Comparison of ENCODE assay signal across 9 cellular contexts in genomic region chr5:81164936-81165335, GRCh38.
DNase-seq lines count a peak whose midpoint lies in the region; TF ChIP-seq lines count a peak whose summit lies in the region.
"Had no signal": no experiment of that assay in that cellular context is flagged by ENCODE, and none has a peak within 500 bp of the region (broad histone marks: within the 10 kb centered on the region; RNA-seq: fewer than 3 reads in every experiment).

No MANE protein-coding gene starts in this region.

- H3K4me3 ChIP-seq in coronary artery (no peak overlapping the region), osteoblast (ENCODE audit: insufficient read depth, low read length) (no peak overlapping the region)
- H3K4me3 ChIP-seq: uterus had no signal

- H3K4me1 ChIP-seq in osteoblast (ENCODE audit: insufficient read depth, low read length) = no peaks in the 10 kb centered on the region
- H3K4me1 ChIP-seq: uterus had no signal

- H3K9me3 ChIP-seq in osteoblast (ENCODE audit: low read depth, low read length) = no peaks in the 10 kb centered on the region
- H3K9me3 ChIP-seq: uterus had no signal

- H3K27me3 ChIP-seq in osteoblast (ENCODE audit: insufficient read depth, low read length) = peaks cover 3% of the 10 kb centered on the region
- H3K27me3 ChIP-seq: uterus had no signal

- H3K4me2 ChIP-seq in osteoblast (ENCODE audit: insufficient read depth, low read length) = no peak overlapping the region

- peak overlapping the region; percentile 53 for H2AFZ ChIP-seq in osteoblast (ENCODE audit: low read length)

- H3K36me3 ChIP-seq in osteoblast (ENCODE audit: insufficient read depth, low read length) = no peaks in the 10 kb centered on the region
- H3K36me3 ChIP-seq: uterus had no signal

- H3K79me2 ChIP-seq in osteoblast (ENCODE audit: insufficient read depth, low read length) = no peaks in the 10 kb centered on the region

- peak; percentile 19 for DNase-seq in EL
- peak; percentile 19 for DNase-seq in RPMI7951 (ENCODE audit: low read depth)
- DNase-seq in coronary artery (ENCODE audit: low spot score) = peak; percentile 62
- peak; percentile 53 for DNase-seq in osteoblast (ENCODE audit: insufficient read length, low spot score, missing footprints)
- no peak for DNase-seq in SKM-1 (lab: John Stamatoyannopoulos, UW; ENCODE audit: unreplicated experiment)
- DNase-seq in middle frontal gyrus (ENCODE audit: extremely low spot score, low spot score) = no peak
- no peak for DNase-seq in DMS153 treated with DMSO at 0.1 percent for 48 hours (lab: John Stamatoyannopoulos, UW; ENCODE audit: unreplicated experiment)
- DNase-seq in activated T-cell treated with anti-CD3 and anti-CD28 coated beads, Interleukin-2, amount 50 U/mL, for 1 hour = no peak

- no peak overlapping the region for H3K27ac ChIP-seq in coronary artery
- H3K27ac ChIP-seq in osteoblast (ENCODE audit: low read depth, low read length) = no peak overlapping the region
- H3K27ac ChIP-seq: uterus had no signal

- no peak for TF ChIP-seq CTCF in coronary artery (IDR thresholded peaks at IDR 0.05)
- TF ChIP-seq CTCF in osteoblast (IDR thresholded peaks at IDR 0.05; ENCODE audit: extremely low read depth, low read depth, low read length) = no peak

- H4K20me1 ChIP-seq in osteoblast (ENCODE audit: insufficient read depth, low read length) = no peaks in the 10 kb centered on the region

Comparison
In these comparisons a context has a peak if more than half of its experiments do, and no peak if none do; other contexts are left out.
1. DNase-seq: peak in EL (single experiment), RPMI7951 (single experiment), coronary artery (single experiment) and osteoblast (single experiment); none in SKM-1 (single experiment), middle frontal gyrus (single experiment), DMS153 treated with DMSO at 0.1 percent for 48 hours (single experiment) and activated T-cell treated with anti-CD3 and anti-CD28 coated beads, Interleukin-2, amount 50 U/mL, for 1 hour (single experiment).